In the genomic region with DNA sequence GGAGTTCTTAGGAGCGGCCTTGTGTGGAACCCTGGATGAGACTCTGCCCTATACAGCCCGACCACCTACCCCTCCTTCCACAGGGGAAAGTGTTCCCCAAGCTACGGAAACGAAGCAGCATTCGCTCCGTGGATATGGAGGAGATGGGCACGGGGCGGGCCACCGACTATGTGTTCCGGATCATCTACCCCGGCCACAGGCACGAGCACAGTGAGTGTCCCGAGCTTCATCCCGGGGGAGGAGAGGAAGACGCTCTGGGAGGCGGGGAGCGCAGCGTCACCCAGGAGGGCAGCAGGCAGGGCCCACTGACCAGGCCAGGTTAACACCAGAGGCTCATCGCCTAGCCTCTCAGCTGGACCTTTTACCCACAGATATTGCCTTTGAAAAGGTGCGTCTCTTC, we compare ENCODE assay signal across 22 cellular contexts.
"Had no signal": no experiment of that assay in that cellular context is flagged by ENCODE, and none has a peak within 500 bp of the region (broad histone marks: within the 10 kb centered on the region; RNA-seq: fewer than 3 reads in every experiment).

No MANE protein-coding gene starts in this region.

- DNase-seq: Kasumi-1, MM.1S, NCI-H1092 treated with DMSO at 0.1 percent for 48 hours, NCI-H1436, NCI-H187, NCI-H2029, NCI-H2081 treated with DMSO at 0.1 percent for 48 hours, NCI-H2171, NCI-H226, NCI-H446, NCI-H510A, NCI-H524 treated with DMSO at 0.1 percent for 48 hours, NCI-H69, NCI-H774, PC-3, Right ventricle myocardium superior, SIG-M5, T-cell had no signal

- H3K9ac ChIP-seq: KMS-11 had no signal

- H3K4me3 ChIP-seq: SJSA1, SK-N-MC had no signal

- H3K27me3 ChIP-seq: SJSA1 had no signal

- H3K36me3 ChIP-seq: SJSA1 had no signal

- ATAC-seq: Panc1, PC-3, T-cell had no signal

- H3K4me2 ChIP-seq: KMS-11 had no signal

- H3K27ac ChIP-seq: KMS-11, SJSA1, SK-N-MC had no signal

- H3K9me3 ChIP-seq: SJSA1 had no signal

- H3K4me1 ChIP-seq: SJSA1 had no signal
